Comparison of ENCODE assay signal across 8 cellular contexts in genomic region chr6:30212865-30213653, GRCh38. TPM values are rescaled to one million over a fixed set of nuclear protein-coding genes. Genes with fewer than 3 reads are reported as not detected.
DNase-seq lines count a peak whose midpoint lies in the region; ATAC-seq and TF ChIP-seq lines count a peak whose summit lies in the region.

A gene with protein sequence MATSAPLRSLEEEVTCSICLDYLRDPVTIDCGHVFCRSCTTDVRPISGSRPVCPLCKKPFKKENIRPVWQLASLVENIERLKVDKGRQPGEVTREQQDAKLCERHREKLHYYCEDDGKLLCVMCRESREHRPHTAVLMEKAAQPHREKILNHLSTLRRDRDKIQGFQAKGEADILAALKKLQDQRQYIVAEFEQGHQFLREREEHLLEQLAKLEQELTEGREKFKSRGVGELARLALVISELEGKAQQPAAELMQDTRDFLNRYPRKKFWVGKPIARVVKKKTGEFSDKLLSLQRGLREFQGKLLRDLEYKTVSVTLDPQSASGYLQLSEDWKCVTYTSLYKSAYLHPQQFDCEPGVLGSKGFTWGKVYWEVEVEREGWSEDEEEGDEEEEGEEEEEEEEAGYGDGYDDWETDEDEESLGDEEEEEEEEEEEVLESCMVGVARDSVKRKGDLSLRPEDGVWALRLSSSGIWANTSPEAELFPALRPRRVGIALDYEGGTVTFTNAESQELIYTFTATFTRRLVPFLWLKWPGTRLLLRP (minus strand): TSS chr6:30213406. CDS start chr6:30199103, 14,303 bp downstream.

- H4K20me1 ChIP-seq in KMS-11 (ENCODE audit: insufficient read depth), result peaks cover 13% of the 10 kb centered on the region

- H3K27me3 ChIP-seq in KMS-11 (ENCODE audit: insufficient read depth, low read depth), result no peaks in the 10 kb centered on the region
- no peaks in the 10 kb centered on the region for H3K27me3 ChIP-seq in Peyer's patch
- no peaks in the 10 kb centered on the region for H3K27me3 ChIP-seq in muscle layer of colon (ENCODE audit: control insufficient read depth in 1 of 2, insufficient read depth in 2 of 2, low read length in 2 of 2)

- TF ChIP-seq POLR2A in Peyer's patch (IDR thresholded peaks at IDR 0.05), result peak; percentile 98 to 99

- H3K9me3 ChIP-seq in Peyer's patch (no peaks in the 10 kb centered on the region), muscle layer of colon (ENCODE audit: low read length) (no peaks in the 10 kb centered on the region)

- H3K27ac ChIP-seq in KMS-11 (peak within 1 kb of the TSS; percentile 99), Peyer's patch (peak within 1 kb of the TSS; percentile 96 to 100 (median 96)), muscle layer of colon (ENCODE audit: low read depth, low read length) (peak within 1 kb of the TSS; percentile 97)

- TF ChIP-seq CTCF in KMS-11 (conservative IDR thresholded peaks at IDR 0.05; ENCODE audit: low read depth, low read length), result no peak
- TF ChIP-seq CTCF in Peyer's patch (IDR thresholded peaks at IDR 0.05), result no peak

- H3K9ac ChIP-seq in KMS-11 (peak within 1 kb of the TSS; percentile 96), muscle layer of colon (ENCODE audit: low read length) (peak within 1 kb of the TSS; percentile 98)

- ATAC-seq in GM21737 (IDR thresholded peaks at IDR 0.05; ENCODE audit: unreplicated experiment), result peak; percentile 74
- ATAC-seq in esophagus mucosa, result peak; percentile 94

- H3K36me3 ChIP-seq in KMS-11 (ENCODE audit: insufficient read depth), result no peaks in the 10 kb centered on the region
- H3K36me3 ChIP-seq in Peyer's patch, result no peaks in the 10 kb centered on the region
- H3K36me3 ChIP-seq in muscle layer of colon (ENCODE audit: insufficient read depth, low read length), result no peaks in the 10 kb centered on the region

- peak within 1 kb of the TSS; percentile 99 for H3K4me2 ChIP-seq in KMS-11

- no peak within 1 kb of the TSS for H3K4me3 ChIP-seq in KMS-11 (IDR thresholded peaks at IDR 0.05; ENCODE audit: insufficient read depth, low read depth, low read length)
- peak within 1 kb of the TSS; percentile 71 to 92 (median 78) for H3K4me3 ChIP-seq in Peyer's patch
- peak within 1 kb of the TSS; percentile 77 to 95 for H3K4me3 ChIP-seq in muscle layer of colon (ENCODE audit: low read depth in 1 of 2, low read length in 2 of 2)

- peaks cover 32% of the 10 kb centered on the region for H3K4me1 ChIP-seq in KMS-11 (ENCODE audit: low read depth, poor library complexity, severe bottlenecking)
- H3K4me1 ChIP-seq in Peyer's patch, result peaks cover under 1 to 37% (median 22%) of the 10 kb centered on the region in 4 donors
- peaks cover 31% of the 10 kb centered on the region for H3K4me1 ChIP-seq in muscle layer of colon (ENCODE audit: insufficient read depth, low read length)

- DNase-seq in DMS53 treated with DMSO at 0.1 percent for 48 hours (lab: John Stamatoyannopoulos, UW; ENCODE audit: unreplicated experiment) (peak; percentile 96), Peyer's patch (peak; percentile 95 to 99 (median 97))
- peak; percentile 98 for DNase-seq in activated T-cell treated with anti-CD3 and anti-CD28 coated beads, Interleukin-2, amount 50 U/mL, for 48 hours
- peak; percentile 89 for DNase-seq in stimulated activated CD8-positive, alpha-beta memory T cell treated with anti-CD3 and anti-CD28 coated beads, Interleukin-7, amount 100 ng/mL, for 24 hours (ENCODE audit: low read depth)

- peaks cover 45% of the 10 kb centered on the region for H3K79me2 ChIP-seq in KMS-11 (ENCODE audit: insufficient read depth, low read depth)

- H2AFZ ChIP-seq in KMS-11 (ENCODE audit: low read depth), result peak within 1 kb of the TSS; percentile 97

RNA-seq across cellular contexts. Expression of the gene that starts here (rescaled TPM):
- total RNA-seq in Peyer's patch, result 100 to 1,000 TPM in 1 of 4 donors, 10 to 100 TPM in 3; 65.9 to 175 (median 90.5) TPM
- total RNA-seq in esophagus mucosa, result 48.3 TPM
